8 cellular contexts compared by ENCODE assay signal in genomic region chr9:133374612-133375115, GRCh38. TPM values are rescaled to one million over a fixed set of nuclear protein-coding genes. Genes with fewer than 3 reads are reported as not detected.
DNase-seq lines count a peak whose midpoint lies in the region; ATAC-seq and TF ChIP-seq lines count a peak whose summit lies in the region.

No MANE protein-coding gene starts in this region.

- peak overlapping the region; percentile 92 for H3K27ac ChIP-seq in right atrium auricular region
- peak overlapping the region; percentile 62 for H3K27ac ChIP-seq in stomach smooth muscle (ENCODE audit: low read length)

- H3K9me3 Mint-ChIP-seq in activated T-helper 1 cell treated with anti-CD3 and anti-CD28 coated beads, Interleukin-12 subunit alpha, Interleukin-12 subunit beta, Interleukin-2, Interleukin-4 antibody, amounts not matched to agents 30 ng/mL and 10 ng/mL and 1 ng/mL, durations not matched to agents 14 hours and 24 hours and 36 hours = no peaks in the 10 kb centered on the region

- H3K4me1 ChIP-seq in right atrium auricular region (peaks cover 0 to 56% of the 10 kb centered on the region in 2 donors), iPS-15b (ENCODE audit: control insufficient read depth, insufficient read depth, low read length) (peaks cover 5% of the 10 kb centered on the region), stomach smooth muscle (ENCODE audit: control insufficient read depth, insufficient read depth, low read length) (peaks cover 49% of the 10 kb centered on the region)

- H3K4me3 Mint-ChIP-seq in activated T-helper 1 cell treated with anti-CD3 and anti-CD28 coated beads, Interleukin-12 subunit alpha, Interleukin-12 subunit beta, Interleukin-2, Interleukin-4 antibody, amounts not matched to agents 30 ng/mL and 10 ng/mL and 1 ng/mL, durations not matched to agents 14 hours and 24 hours and 36 hours = peak overlapping the region; percentile 99

- H3K36me3 Mint-ChIP-seq in activated T-helper 1 cell treated with anti-CD3 and anti-CD28 coated beads, Interleukin-12 subunit alpha, Interleukin-12 subunit beta, Interleukin-2, Interleukin-4 antibody, amounts not matched to agents 30 ng/mL and 10 ng/mL and 1 ng/mL, durations not matched to agents 14 hours and 24 hours and 36 hours (ENCODE audit: low read depth) = peaks cover 32% of the 10 kb centered on the region

- H3K9me3 ChIP-seq in right atrium auricular region (no peaks in the 10 kb centered on the region), iPS-15b (ENCODE audit: control insufficient read depth, insufficient read depth, low read length) (no peaks in the 10 kb centered on the region), stomach smooth muscle (ENCODE audit: control insufficient read depth in 2 of 2, low read length in 2 of 2) (peaks cover 0 to 4% of the 10 kb centered on the region in 2 donors)

- ATAC-seq in left ventricle myocardium superior (no peak), GM21447 (IDR thresholded peaks at IDR 0.05; ENCODE audit: unreplicated experiment) (no peak)

- H3K9ac ChIP-seq in iPS-15b (ENCODE audit: low read depth, low read length) (peak overlapping the region; percentile 96), stomach smooth muscle (ENCODE audit: low read length in 2 of 2) (peak overlapping the region; percentile 86 to 89)

- DNase-seq in right atrium auricular region (ENCODE audit: low spot score) = no peak
- DNase-seq in left ventricle myocardium superior = no peak
- peak; percentile 8 for DNase-seq in activated T-helper 1 cell treated with anti-CD3 and anti-CD28 coated beads, Interleukin-12 subunit alpha, Interleukin-12 subunit beta, Interleukin-2, Interleukin-4 antibody, amounts not matched to agents 30 ng/mL and 10 ng/mL and 1 ng/mL, durations not matched to agents 14 hours and 24 hours and 36 hours (ENCODE audit: low spot score)
- DNase-seq in activated CD4-positive, alpha-beta T cell treated with anti-CD3 and anti-CD28 coated beads for 48 hours = no peak
- no peak for DNase-seq in ureter (ENCODE audit: low spot score)

- H3K4me1 Mint-ChIP-seq in activated T-helper 1 cell treated with anti-CD3 and anti-CD28 coated beads, Interleukin-12 subunit alpha, Interleukin-12 subunit beta, Interleukin-2, Interleukin-4 antibody, amounts not matched to agents 30 ng/mL and 10 ng/mL and 1 ng/mL, durations not matched to agents 14 hours and 24 hours and 36 hours (ENCODE audit: low read depth) = peaks cover 41% of the 10 kb centered on the region

- peak overlapping the region; percentile 99 for H3K27ac Mint-ChIP-seq in activated T-helper 1 cell treated with anti-CD3 and anti-CD28 coated beads, Interleukin-12 subunit alpha, Interleukin-12 subunit beta, Interleukin-2, Interleukin-4 antibody, amounts not matched to agents 30 ng/mL and 10 ng/mL and 1 ng/mL, durations not matched to agents 14 hours and 24 hours and 36 hours

- no peaks in the 10 kb centered on the region for H3K27me3 ChIP-seq in right atrium auricular region
- peaks cover 17% of the 10 kb centered on the region for H3K27me3 ChIP-seq in iPS-15b (ENCODE audit: control insufficient read depth, insufficient read depth, low read length)
- no peaks in the 10 kb centered on the region for H3K27me3 ChIP-seq in stomach smooth muscle (ENCODE audit: control insufficient read depth in 1 of 2, insufficient read depth in 2 of 2, low read length in 2 of 2)

- no peak for TF ChIP-seq CTCF in right atrium auricular region (IDR thresholded peaks at IDR 0.05)

- H3K36me3 ChIP-seq in right atrium auricular region = peaks cover 8% of the 10 kb centered on the region
- peaks cover 11% of the 10 kb centered on the region for H3K36me3 ChIP-seq in iPS-15b (ENCODE audit: control insufficient read depth, insufficient read depth, low read length)
- H3K36me3 ChIP-seq in stomach smooth muscle (ENCODE audit: control insufficient read depth in 2 of 2, insufficient read depth in 2 of 2, low read length in 2 of 2) = peaks cover 11 to 14% of the 10 kb centered on the region in 2 donors

- H3K27me3 Mint-ChIP-seq in activated T-helper 1 cell treated with anti-CD3 and anti-CD28 coated beads, Interleukin-12 subunit alpha, Interleukin-12 subunit beta, Interleukin-2, Interleukin-4 antibody, amounts not matched to agents 30 ng/mL and 10 ng/mL and 1 ng/mL, durations not matched to agents 14 hours and 24 hours and 36 hours (ENCODE audit: insufficient read depth) = no peaks in the 10 kb centered on the region

- H3K4me3 ChIP-seq in right atrium auricular region = peak overlapping the region; percentile 98 to 99
- peak overlapping the region; percentile 97 for H3K4me3 ChIP-seq in iPS-15b (ENCODE audit: low read depth, low read length)
- peak overlapping the region; percentile 82 to 84 for H3K4me3 ChIP-seq in stomach smooth muscle (ENCODE audit: low read length in 2 of 2)

- intact Hi-C loops in left ventricle myocardium superior (cut with micrococcal nuclease) = no loop called here
- intact Hi-C loops in activated T-helper 1 cell treated with anti-CD3 and anti-CD28 coated beads, Interleukin-12 subunit alpha, Interleukin-12 subunit beta, Interleukin-2, Interleukin-4 antibody, amounts not matched to agents 30 ng/mL and 10 ng/mL and 1 ng/mL, durations not matched to agents 14 hours and 24 hours and 36 hours (cut with micrococcal nuclease) = loop anchor here (1.0 to 10.0 kb wide), 2 partner anchors 344 to 1020 kb away; partner anchors contain the start of genes GTF3C5 and SETX

RNA-seq across cellular contexts. Expression of gene SURF4, which starts 1.2 kb away (rescaled TPM):
- 100 to 1,000 TPM in 1 of 2 donors, 10 to 100 TPM in 1; 96.0 to 124 TPM for total RNA-seq in right atrium auricular region
- 66.5 TPM for total RNA-seq in left ventricle myocardium superior
- total RNA-seq in activated T-helper 1 cell treated with anti-CD3 and anti-CD28 coated beads, Interleukin-12 subunit alpha, Interleukin-12 subunit beta, Interleukin-2, Interleukin-4 antibody, amounts not matched to agents 30 ng/mL and 10 ng/mL and 1 ng/mL, durations not matched to agents 14 hours and 24 hours and 36 hours = 236 and 242 TPM in 2 replicates
- total RNA-seq in ureter = 128 TPM

RNA-seq across cellular contexts. Expression of gene STKLD1, which starts 1.5 kb away (rescaled TPM):
- total RNA-seq in right atrium auricular region = under 1 TPM in 1 of 2 donors, not detected in 1; 0.90 TPM
- 0.17 TPM for total RNA-seq in left ventricle myocardium superior
- total RNA-seq in activated T-helper 1 cell treated with anti-CD3 and anti-CD28 coated beads, Interleukin-12 subunit alpha, Interleukin-12 subunit beta, Interleukin-2, Interleukin-4 antibody, amounts not matched to agents 30 ng/mL and 10 ng/mL and 1 ng/mL, durations not matched to agents 14 hours and 24 hours and 36 hours = 0.64 and 1.5 TPM in 2 replicates
- 0.75 TPM for total RNA-seq in ureter

RNA-seq across cellular contexts. Expression of gene SURF2, which starts 18.3 kb away (rescaled TPM):
- total RNA-seq in right atrium auricular region (10 to 100 TPM; 18.1 to 45.9 TPM), left ventricle myocardium superior (14.5 TPM), ureter (26.0 TPM)
- total RNA-seq in activated T-helper 1 cell treated with anti-CD3 and anti-CD28 coated beads, Interleukin-12 subunit alpha, Interleukin-12 subunit beta, Interleukin-2, Interleukin-4 antibody, amounts not matched to agents 30 ng/mL and 10 ng/mL and 1 ng/mL, durations not matched to agents 14 hours and 24 hours and 36 hours = 28.6 and 30.9 TPM in 2 replicates

RNA-seq across cellular contexts. Expression of gene SURF1, which starts 18.4 kb away (rescaled TPM):
- total RNA-seq in right atrium auricular region = 10 to 100 TPM; 41.5 to 58.6 TPM
- 64.3 TPM for total RNA-seq in left ventricle myocardium superior
- total RNA-seq in activated T-helper 1 cell treated with anti-CD3 and anti-CD28 coated beads, Interleukin-12 subunit alpha, Interleukin-12 subunit beta, Interleukin-2, Interleukin-4 antibody, amounts not matched to agents 30 ng/mL and 10 ng/mL and 1 ng/mL, durations not matched to agents 14 hours and 24 hours and 36 hours = 36.3 and 37.7 TPM in 2 replicates
- 42.2 TPM for total RNA-seq in ureter

RNA-seq across cellular contexts. Expression of gene RPL7A, which starts 26.6 kb away (rescaled TPM):
- 1,000 to 10,000 TPM in 1 of 2 donors, 100 to 1,000 TPM in 1; 739 to 1,208 TPM for total RNA-seq in right atrium auricular region
- 898 TPM for total RNA-seq in left ventricle myocardium superior
- 2,401 and 2,463 TPM in 2 replicates for total RNA-seq in activated T-helper 1 cell treated with anti-CD3 and anti-CD28 coated beads, Interleukin-12 subunit alpha, Interleukin-12 subunit beta, Interleukin-2, Interleukin-4 antibody, amounts not matched to agents 30 ng/mL and 10 ng/mL and 1 ng/mL, durations not matched to agents 14 hours and 24 hours and 36 hours
- total RNA-seq in ureter = 2,501 TPM
